1 cellular context compared by ENCODE assay signal in genomic region chr4:84480082-84480481, GRCh38.
TF ChIP-seq lines count a peak whose summit lies in the region.

No MANE protein-coding gene starts in this region.

TF ChIP-seq in GM23338, 12 proteins besides CTCF, POLR2A, EP300 and RAD21 (continued from another document):
- TF ChIP-seq REST (IDR thresholded peaks at IDR 0.05; ENCODE audit: unreplicated experiment) = no peak
